1 cellular context compared by ENCODE assay signal in genomic region chr3:72086051-72086711, GRCh38.
TF ChIP-seq lines count a peak whose summit lies in the region.

No MANE protein-coding gene starts in this region.

TF ChIP-seq in K562, 482 proteins besides CTCF, POLR2A, EP300 and RAD21 (continued from another document and continues in another):
- TF ChIP-seq NKRF (IDR thresholded peaks at IDR 0.05; ENCODE audit: borderline replicate concordance) (no peak), FOXA1 (IDR thresholded peaks at IDR 0.05; ENCODE audit: borderline replicate concordance) (no peak), BRD9 (IDR thresholded peaks at IDR 0.05; ENCODE audit: low read depth, partially characterized antibody) (peak; percentile 58), YBX1 (IDR thresholded peaks at IDR 0.05) (no peak), ZBTB40 (IDR thresholded peaks at IDR 0.05) (0 out of 2 replicates have a peak, but pooled peaks have one; percentile 13), ZBTB40 (CRISPR knock-in tag; IDR thresholded peaks at IDR 0.05) (no peak), ZFP91 (CRISPR knock-in tag; IDR thresholded peaks at IDR 0.05) (no peak), ZNF280A (IDR thresholded peaks at IDR 0.05; ENCODE audit: low read depth, partially characterized antibody) (no peak), GABPA (tag; conservative IDR thresholded peaks at IDR 0.05; ENCODE audit: low read depth) (peak; percentile 41), PYGO2 (tag; IDR thresholded peaks at IDR 0.05) (peak; percentile 69; the same call in 1 of the 2 replicates), PATZ1 (CRISPR knock-in tag; IDR thresholded peaks at IDR 0.05; ENCODE audit: borderline replicate concordance) (no peak), ZC3H8 (IDR thresholded peaks at IDR 0.05) (no peak), HMG20B (CRISPR knock-in tag; IDR thresholded peaks at IDR 0.05) (no peak), ZBTB17 (CRISPR knock-in tag; IDR thresholded peaks at IDR 0.05) (no peak), TFE3 (CRISPR knock-in tag; IDR thresholded peaks at IDR 0.05) (no peak), ZC3H4 (CRISPR knock-in tag; IDR thresholded peaks at IDR 0.05; ENCODE audit: borderline replicate concordance) (no peak), HBP1 (CRISPR knock-in tag; IDR thresholded peaks at IDR 0.05) (no peak), ZBTB49 (CRISPR knock-in tag; IDR thresholded peaks at IDR 0.05; ENCODE audit: borderline replicate concordance) (no peak), NFIX (CRISPR knock-in tag; IDR thresholded peaks at IDR 0.05; ENCODE audit: low read depth) (no peak), PRDM10 (IDR thresholded peaks at IDR 0.05; ENCODE audit: partially characterized antibody) (peak; percentile 80), PCBP1 (IDR thresholded peaks at IDR 0.05; ENCODE audit: low read depth, low read length, poor library complexity, severe bottlenecking) (no peak)
